In genomic region chr15:78415284-78415683, GRCh38 we compare ENCODE assay signal across 8 cellular contexts. TPM values are rescaled to one million over a fixed set of nuclear protein-coding genes. Genes with fewer than 3 reads are reported as not detected.
A peak's percentile ranks its signal among the peaks of the same experiment; 100 is the strongest.
DNase-seq lines count a peak whose midpoint lies in the region; ATAC-seq, FAIRE-seq and TF ChIP-seq lines count a peak whose summit lies in the region.

No MANE protein-coding gene starts in this region.

- no peaks in the 10 kb centered on the region for H4K20me1 ChIP-seq in endothelial cell of umbilical vein (replicated peaks; ENCODE audit: control insufficient read depth, extremely low read depth, insufficient read depth, low read length)

- H3K27me3 ChIP-seq in endothelial cell of umbilical vein (ENCODE audit: control insufficient read depth in 2 of 2, insufficient read depth in 2 of 2, low read length in 2 of 2) = peaks cover 3 to 9% of the 10 kb centered on the region in 2 experiments

- intact Hi-C loops in endothelial cell of umbilical vein (cut with micrococcal nuclease) = loop anchor here (1.0 kb wide), 1 partner anchor 107 kb away; no protein-coding TSS in a partner anchor

- H3K9me3 ChIP-seq in endothelial cell of umbilical vein (replicated peaks; ENCODE audit: control insufficient read depth, insufficient read depth, low read length) = no peaks in the 10 kb centered on the region

- H3K27ac ChIP-seq in endothelial cell of umbilical vein (ENCODE audit: insufficient read depth, low read depth, low read length) = no peak overlapping the region

- H2AFZ ChIP-seq in endothelial cell of umbilical vein (ENCODE audit: low read depth, low read length) = no peak overlapping the region

- H3K4me1 ChIP-seq in endothelial cell of umbilical vein (ENCODE audit: control insufficient read depth, extremely low read depth, insufficient read depth, low read length) = peaks cover 12% of the 10 kb centered on the region

- CTCF ChIA-PET in endothelial cell of umbilical vein (lab: Charles Lee) = interaction anchor here (0.7 to 10.8 kb wide), 8 partner anchors 10 to 116 kb away, joined by 3 to 367 read pairs (median 4); partner anchors contain the start of gene SKIC8

- DNase-seq in SIG-M5 treated with dmso at 0.1 percent for 504 hours (lab: John Stamatoyannopoulos, UW; ENCODE audit: unreplicated experiment) = peak; percentile 32
- no peak for DNase-seq in SIG-M5 (lab: John Stamatoyannopoulos, UW)
- peak; percentile 99 to 100 for DNase-seq in NCI-H524 (lab: John Stamatoyannopoulos, UW)
- DNase-seq in endothelial cell of umbilical vein (ENCODE audit: low read depth, low spot score) = peak; percentile 14
- DNase-seq in superior temporal gyrus (ENCODE audit: extremely low spot score) = peak; percentile 48
- no peak for DNase-seq in NCI-H1930 (lab: John Stamatoyannopoulos, UW)
- no peak for DNase-seq in stimulated activated CD4-positive, alpha-beta T cell treated with anti-CD3 and anti-CD28 coated beads, Interleukin-1b, Interleukin-23, amount 100 ng/mL, for 48 hours

- ATAC-seq in HG02763 (IDR thresholded peaks at IDR 0.05; ENCODE audit: unreplicated experiment) = no peak

- H3K4me2 ChIP-seq in endothelial cell of umbilical vein (ENCODE audit: insufficient read depth, low read length) = no peak overlapping the region

- peak; percentile 55 for FAIRE-seq in endothelial cell of umbilical vein (lab: Jason Lieb, UNC)

- no peak for TF ChIP-seq POLR2A in endothelial cell of umbilical vein (IDR thresholded peaks at IDR 0.05; ENCODE audit: low read depth, low read length)

- H3K36me3 ChIP-seq in endothelial cell of umbilical vein (ENCODE audit: control insufficient read depth in 2 of 2, extremely low read depth in 1 of 2, insufficient read depth in 2 of 2, low read length in 2 of 2) = no peaks in the 10 kb centered on the region

- no peak overlapping the region for H3K4me3 ChIP-seq in endothelial cell of umbilical vein (replicated peaks in 1 of 3; ENCODE audit: insufficient read depth in 1 of 3, low read depth in 1 of 3, low read length in 3 of 3)

- TF ChIP-seq CTCF in endothelial cell of umbilical vein (IDR thresholded peaks at IDR 0.05; ENCODE audit: extremely low read depth in 1 of 2, insufficient read depth in 1 of 2, low read depth in 1 of 2, low read length in 2 of 2) = no peak

- H3K9ac ChIP-seq in endothelial cell of umbilical vein (replicated peaks; ENCODE audit: extremely low read depth, insufficient read depth, low read length) = no peak overlapping the region

- H3K79me2 ChIP-seq in endothelial cell of umbilical vein (ENCODE audit: control insufficient read depth, insufficient read depth, low read length) = no peaks in the 10 kb centered on the region

- POLR2A ChIA-PET in endothelial cell of umbilical vein (lab: Charles Lee) = no interaction called here

- no peaks in the 10 kb centered on the region for H3K9me1 ChIP-seq in endothelial cell of umbilical vein (replicated peaks; ENCODE audit: control insufficient read depth, extremely low read depth, insufficient read depth, low read length)

- no TSS peak for BruUV-seq in endothelial cell of umbilical vein (replicated peaks; lab: Mats Ljungman, UMichigan)

- dilution Hi-C loops in endothelial cell of umbilical vein (cut with MboI; ENCODE audit: extremely low pct_ligation_motif_present, low sequenced_read_pairs) = no loop called here

TF ChIP-seq in endothelial cell of umbilical vein, 7 proteins besides CTCF, POLR2A, EP300 and RAD21:
- TF ChIP-seq MAX (IDR thresholded peaks at IDR 0.05; ENCODE audit: insufficient read depth, insufficient read length) (no peak), FOS (IDR thresholded peaks at IDR 0.05; ENCODE audit: borderline replicate concordance, insufficient read depth, low read length) (no peak), POLR2AphosphoS5 (IDR thresholded peaks at IDR 0.05; ENCODE audit: insufficient read depth, low read depth, low read length) (no peak), GATA2 (IDR thresholded peaks at IDR 0.05; ENCODE audit: insufficient read depth, insufficient read length, low read depth, low read length) (no peak), EZH2 (IDR thresholded peaks at IDR 0.05; ENCODE audit: borderline replicate concordance, low read depth, low read length, severe bottlenecking) (no peak), MYC (IDR thresholded peaks at IDR 0.05; ENCODE audit: low read depth, low read length) (no peak), JUN (IDR thresholded peaks at IDR 0.05; ENCODE audit: borderline replicate concordance, insufficient read depth, insufficient read length, low read depth) (no peak)

RNA-seq across cellular contexts. Expression of gene IREB2, which starts 22.7 kb away (rescaled TPM):
- 51.4 and 54.3 TPM in 2 replicates for total RNA-seq in endothelial cell of umbilical vein
- 10.3 and 12.7 TPM in 2 replicates for polyA plus RNA-seq in endothelial cell of umbilical vein
- 10.8 and 12.6 TPM in 2 replicates for polyA plus RNA-seq in endothelial cell of umbilical vein (2011; cell fraction: cytosol; rRNA removed)
- polyA plus RNA-seq in endothelial cell of umbilical vein (2011; cell fraction: nucleus; rRNA removed) = 36.5 and 45.7 TPM in 2 replicates
- polyA plus RNA-seq in endothelial cell of umbilical vein (2012) = 23.1 and 37.6 TPM in 2 replicates
- 29.6 and 30.2 TPM in 2 replicates for polyA minus RNA-seq in endothelial cell of umbilical vein
- polyA minus RNA-seq in endothelial cell of umbilical vein (2011; cell fraction: cytosol; rRNA and poly(A)+ RNA removed) = 28.1 TPM
- polyA minus RNA-seq in endothelial cell of umbilical vein (2011; cell fraction: nucleus; rRNA and poly(A)+ RNA removed) = 52.1 and 55.8 TPM in 2 replicates

Comparison
In these comparisons a context has a peak if more than half of its experiments do, and no peak if none do; other contexts are left out.
1. DNase-seq: peak in SIG-M5 treated with dmso at 0.1 percent for 504 hours (single experiment), NCI-H524 (2 of 2), endothelial cell of umbilical vein (single experiment) and superior temporal gyrus (single experiment); none in SIG-M5 (single experiment), NCI-H1930 (0 of 2) and stimulated activated CD4-positive, alpha-beta T cell treated with anti-CD3 and anti-CD28 coated beads, Interleukin-1b, Interleukin-23, amount 100 ng/mL, for 48 hours (single experiment).